9 cellular contexts compared by ENCODE assay signal in genomic region chr4:86977621-86978184, GRCh38. TPM values are rescaled to one million over a fixed set of nuclear protein-coding genes. Genes with fewer than 3 reads are reported as not detected.
A peak's percentile ranks its signal among the peaks of the same experiment; 100 is the strongest.
DNase-seq lines count a peak whose midpoint lies in the region; ATAC-seq, FAIRE-seq and TF ChIP-seq lines count a peak whose summit lies in the region.
"Had no signal": no experiment of that assay in that cellular context is flagged by ENCODE, and none has a peak within 500 bp of the region (broad histone marks: within the 10 kb centered on the region; RNA-seq: fewer than 3 reads in every experiment).

No MANE protein-coding gene starts in this region.

- H3K4me3 Mint-ChIP-seq in activated CD8-positive, alpha-beta T cell treated with anti-CD3 and anti-CD28 coated beads, Interleukin-2, amount 10 ng/mL, durations not matched to agents 7 days and 5 days: no peak overlapping the region
- H3K4me3 Mint-ChIP-seq in mesothelial cell of epicardium: no peak overlapping the region
- H3K4me3 Mint-ChIP-seq: T-helper 1 cell treated with Interleukin-12 subunit alpha and Interleukin-12 subunit beta and Interleukin-4 antibody, amounts not matched to agents 30 μg/mL and 1 μg/mL, for 36 hours had no signal

- H3K4me3 ChIP-seq in mesenchymal stem cell (ENCODE audit: insufficient read depth in 1 of 2, low read depth in 1 of 2, low read length in 2 of 2) (no peak overlapping the region), right atrium auricular region (no peak overlapping the region)

- peak; percentile 84 for ATAC-seq in GM21447 (IDR thresholded peaks at IDR 0.05; ENCODE audit: unreplicated experiment)
- ATAC-seq in HG03571 (IDR thresholded peaks at IDR 0.05; ENCODE audit: unreplicated experiment): peak; percentile 73
- peak; percentile 50 for ATAC-seq in activated CD8-positive, alpha-beta T cell treated with anti-CD3 and anti-CD28 coated beads, Interleukin-2, amount 10 ng/mL, durations not matched to agents 7 days and 5 days

- no peak overlapping the region for H3K4me2 ChIP-seq in mesenchymal stem cell (ENCODE audit: low read length, poor library complexity, severe bottlenecking)

- H3K4me1 ChIP-seq in mesenchymal stem cell (ENCODE audit: control insufficient read depth, insufficient read depth, low read depth, low read length) (peaks cover 5% of the 10 kb centered on the region), right atrium auricular region (peaks cover 0 to 24% of the 10 kb centered on the region in 2 donors)

- peak overlapping the region in 1 of 2 experiments; percentile 41 for H3K18ac ChIP-seq in mesenchymal stem cell (ENCODE audit: low read depth in 1 of 2, low read length in 2 of 2)

- H3K4me1 Mint-ChIP-seq in activated CD8-positive, alpha-beta T cell treated with anti-CD3 and anti-CD28 coated beads, Interleukin-2, amount 10 ng/mL, durations not matched to agents 7 days and 5 days (ENCODE audit: low read depth): peaks cover 51% of the 10 kb centered on the region
- H3K4me1 Mint-ChIP-seq in mesothelial cell of epicardium: peaks cover 8% of the 10 kb centered on the region

- H2BK120ac ChIP-seq in mesenchymal stem cell (ENCODE audit: low read depth, low read length): no peak overlapping the region

- no peak overlapping the region for H3K27ac Mint-ChIP-seq in activated CD8-positive, alpha-beta T cell treated with anti-CD3 and anti-CD28 coated beads, Interleukin-2, amount 10 ng/mL, durations not matched to agents 7 days and 5 days
- H3K27ac Mint-ChIP-seq in mesothelial cell of epicardium: no peak overlapping the region
- H3K27ac Mint-ChIP-seq: T-helper 1 cell treated with Interleukin-12 subunit alpha and Interleukin-12 subunit beta and Interleukin-4 antibody, amounts not matched to agents 30 μg/mL and 1 μg/mL, for 36 hours had no signal

- 46% methylated on average over 5 of the region's 5 CpGs for WGBS in mesenchymal stem cell

- H3K27ac ChIP-seq in mesenchymal stem cell (ENCODE audit: low read length, poor library complexity, severe bottlenecking): peak overlapping the region; percentile 6
- no peak overlapping the region for H3K27ac ChIP-seq in right atrium auricular region

- no peak overlapping the region for H2AK5ac ChIP-seq in mesenchymal stem cell (ENCODE audit: low read length, severe bottlenecking)

- peak overlapping the region; percentile 64 for H4K8ac ChIP-seq in mesenchymal stem cell (ENCODE audit: low read length)

- no peaks in the 10 kb centered on the region for H3K27me3 Mint-ChIP-seq in activated CD8-positive, alpha-beta T cell treated with anti-CD3 and anti-CD28 coated beads, Interleukin-2, amount 10 ng/mL, durations not matched to agents 7 days and 5 days (ENCODE audit: low read depth)
- H3K27me3 Mint-ChIP-seq in mesothelial cell of epicardium (ENCODE audit: low read depth): no peaks in the 10 kb centered on the region

- DNase-seq in GM12892 (ENCODE audit: insufficient read length) (peak; percentile 27), mesenchymal stem cell (peak; percentile 79), mesothelial cell of epicardium (ENCODE audit: low spot score in 2 of 2, unreplicated experiment in 2 of 2) (no peak), SK-N-DZ (ENCODE audit: low spot score) (no peak), right atrium auricular region (ENCODE audit: low spot score) (no peak)
- no peak for DNase-seq in activated CD8-positive, alpha-beta T cell treated with anti-CD3 and anti-CD28 coated beads, Interleukin-2, amount 10 ng/mL, durations not matched to agents 7 days and 5 days

- no peaks in the 10 kb centered on the region for H3K9me3 Mint-ChIP-seq in activated CD8-positive, alpha-beta T cell treated with anti-CD3 and anti-CD28 coated beads, Interleukin-2, amount 10 ng/mL, durations not matched to agents 7 days and 5 days (ENCODE audit: insufficient read depth)
- peaks cover 5% of the 10 kb centered on the region for H3K9me3 Mint-ChIP-seq in mesothelial cell of epicardium
- H3K9me3 Mint-ChIP-seq: T-helper 1 cell treated with Interleukin-12 subunit alpha and Interleukin-12 subunit beta and Interleukin-4 antibody, amounts not matched to agents 30 μg/mL and 1 μg/mL, for 36 hours had no signal

- POLR2A ChIA-PET in activated CD8-positive, alpha-beta T cell treated with anti-CD3 and anti-CD28 coated beads, Interleukin-2, amount 10 ng/mL, durations not matched to agents 7 days and 5 days (lab: Charles Lee): interaction anchor here (2.0 kb wide), 1 partner anchor 29 kb away, joined by 10 read pairs; no protein-coding TSS in a partner anchor

- H3K9me3 ChIP-seq in mesenchymal stem cell (ENCODE audit: control insufficient read depth, low read length): no peaks in the 10 kb centered on the region
- no peaks in the 10 kb centered on the region for H3K9me3 ChIP-seq in right atrium auricular region

- H3K36me3 ChIP-seq in mesenchymal stem cell (ENCODE audit: control insufficient read depth in 1 of 2, insufficient read depth in 2 of 2, low read depth in 1 of 2, low read length in 2 of 2): no peaks in the 10 kb centered on the region
- no peaks in the 10 kb centered on the region for H3K36me3 ChIP-seq in right atrium auricular region

- H3K4ac ChIP-seq in mesenchymal stem cell (ENCODE audit: low read depth in 1 of 2, low read length in 2 of 2): no peak overlapping the region

- no peak overlapping the region for H4K91ac ChIP-seq in mesenchymal stem cell (ENCODE audit: low read length)

- no peak overlapping the region for H2BK12ac ChIP-seq in mesenchymal stem cell (ENCODE audit: low read length in 2 of 2)

- no peak overlapping the region for H3K9ac ChIP-seq in mesenchymal stem cell (ENCODE audit: low read length)

- TF ChIP-seq CTCF in mesothelial cell of epicardium (IDR thresholded peaks at IDR 0.05; ENCODE audit: unreplicated experiment) (no peak), right atrium auricular region (IDR thresholded peaks at IDR 0.05) (no peak)

- TF ChIP-seq POLR2A in GM12892 (IDR thresholded peaks at IDR 0.05; ENCODE audit: low read depth, low read length): no peak

- no peaks in the 10 kb centered on the region for H3K27me3 ChIP-seq in mesenchymal stem cell (ENCODE audit: control insufficient read depth in 1 of 2, insufficient read depth in 1 of 2, low read length in 2 of 2)
- no peaks in the 10 kb centered on the region for H3K27me3 ChIP-seq in right atrium auricular region

- no peak overlapping the region for H2BK5ac ChIP-seq in mesenchymal stem cell (ENCODE audit: low read depth, low read length, poor library complexity, severe bottlenecking)

- peak; percentile 93 for FAIRE-seq in GM12892 (lab: Jason Lieb, UNC)

- peaks cover 7% of the 10 kb centered on the region for H3K36me3 Mint-ChIP-seq in activated CD8-positive, alpha-beta T cell treated with anti-CD3 and anti-CD28 coated beads, Interleukin-2, amount 10 ng/mL, durations not matched to agents 7 days and 5 days (ENCODE audit: low read depth)
- H3K36me3 Mint-ChIP-seq in mesothelial cell of epicardium: peaks cover 5% of the 10 kb centered on the region

- no peak overlapping the region for H2BK15ac ChIP-seq in mesenchymal stem cell (ENCODE audit: low read depth, poor library complexity, severe bottlenecking)

- CTCF ChIA-PET in activated CD8-positive, alpha-beta T cell treated with anti-CD3 and anti-CD28 coated beads, Interleukin-2, amount 10 ng/mL, durations not matched to agents 7 days and 5 days (lab: Charles Lee): interaction anchor here (1.0 to 1.6 kb wide), 2 partner anchors 11 to 55 kb away, joined by 3 to 4 read pairs; no protein-coding TSS in a partner anchor

- H3K14ac ChIP-seq in mesenchymal stem cell (ENCODE audit: low read length in 2 of 2): no peak overlapping the region

- no peak overlapping the region for H3K23ac ChIP-seq in mesenchymal stem cell (ENCODE audit: low read length in 2 of 2)

- no peak overlapping the region for H2AFZ ChIP-seq in mesenchymal stem cell (ENCODE audit: low read depth, low read length)

- peaks cover 11% of the 10 kb centered on the region for H3K79me1 ChIP-seq in mesenchymal stem cell (replicated peaks; ENCODE audit: low read length, poor library complexity, severe bottlenecking)

RNA-seq across cellular contexts. Expression of gene AFF1, which starts 42.9 kb away (rescaled TPM):
- 27.9 TPM for polyA plus RNA-seq in GM12892 (2012; ENCODE audit: missing spikeins)
- total RNA-seq in activated CD8-positive, alpha-beta T cell treated with anti-CD3 and anti-CD28 coated beads, Interleukin-2, amount 10 ng/mL, durations not matched to agents 7 days and 5 days: 10 to 100 TPM; 47.8 to 51.6 TPM
- polyA plus RNA-seq in mesenchymal stem cell (2013, experiment 1 of 2): 20.2 TPM
- 18.9 TPM for polyA plus RNA-seq in mesenchymal stem cell (2013, experiment 2 of 2)
- total RNA-seq in mesothelial cell of epicardium (18.2 to 20.0 TPM (median 18.6 TPM) in 3 replicates), right atrium auricular region (10 to 100 TPM; 59.2 to 73.5 TPM)
- 4.8 and 5.3 TPM in 2 replicates for polyA plus RNA-seq in SK-N-DZ (2014; cell fraction: cytosol; rRNA removed)
- polyA plus RNA-seq in SK-N-DZ (2014; cell fraction: nucleus; rRNA removed): 6.0 and 7.0 TPM in 2 replicates

Comparison
In these comparisons a context has a peak if more than half of its experiments do, and no peak if none do; other contexts are left out.
1. DNase-seq: peak in GM12892 (single experiment) and mesenchymal stem cell (single experiment); none in activated CD8-positive, alpha-beta T cell treated with anti-CD3 and anti-CD28 coated beads, Interleukin-2, amount 10 ng/mL, durations not matched to agents 7 days and 5 days (single experiment), mesothelial cell of epicardium (0 of 2), SK-N-DZ (single experiment) and right atrium auricular region (single experiment).
2. Peak in every context shown above with its lines, with median percentiles within 50 percentile points of each other: ATAC-seq.